13 cellular contexts compared by ENCODE assay signal in genomic region chr13:92716749-92717148, GRCh38.
DNase-seq lines count a peak whose midpoint lies in the region; ATAC-seq, FAIRE-seq and TF ChIP-seq lines count a peak whose summit lies in the region.
"Had no signal": no experiment of that assay in that cellular context is flagged by ENCODE, and none has a peak within 500 bp of the region (broad histone marks: within the 10 kb centered on the region; RNA-seq: fewer than 3 reads in every experiment).

No MANE protein-coding gene starts in this region.

- no peak for FAIRE-seq in D721Med (lab: Jason Lieb, UNC)

- no peaks in the 10 kb centered on the region for H3K79me2 ChIP-seq in PC-3 (ENCODE audit: low read length)

- ATAC-seq in PC-3 (peak; percentile 40; the same call in 1 of the 2 replicates), HG02759 (IDR thresholded peaks at IDR 0.05; ENCODE audit: unreplicated experiment) (no peak)

- no peak overlapping the region for H2AFZ ChIP-seq in PC-3 (ENCODE audit: low read length)

- TF ChIP-seq POLR2A in stomach (IDR thresholded peaks at IDR 0.05) = no peak

- no peak overlapping the region for H3K9ac ChIP-seq in PC-3 (ENCODE audit: low read length)

- POLR2A ChIA-PET in PC-3 (lab: Charles Lee; ENCODE audit: unreplicated experiment) = interaction anchor here (0.5 kb wide), 1 partner anchor 122 kb away, joined by 5 read pairs; no protein-coding TSS in a partner anchor

- H3K4me3 ChIP-seq in PC-3 (ENCODE audit: low read length) (no peak overlapping the region), retinal pigment epithelial cell (ENCODE audit: low read length) (no peak overlapping the region), stomach (no peak overlapping the region)
- H3K4me3 ChIP-seq: Peyer's patch had no signal

- H3K4me1 ChIP-seq in PC-3 (ENCODE audit: insufficient read depth, low read length) = no peaks in the 10 kb centered on the region
- H3K4me1 ChIP-seq in stomach = no peaks in the 10 kb centered on the region
- H3K4me1 ChIP-seq: Peyer's patch had no signal

- no peaks in the 10 kb centered on the region for H4K20me1 ChIP-seq in PC-3 (ENCODE audit: low read length)

- peak; percentile 40 for TF ChIP-seq CTCF in D721Med (IDR thresholded peaks at IDR 0.05; ENCODE audit: insufficient read depth, missing control alignments)
- peak; percentile 39; the same call in 1 of the 2 replicates for TF ChIP-seq CTCF in PC-3 (conservative IDR thresholded peaks at IDR 0.05; ENCODE audit: low read depth, low read length)
- TF ChIP-seq CTCF in retinal pigment epithelial cell (conservative IDR thresholded peaks at IDR 0.05; ENCODE audit: low read depth, low read length) = peak; percentile 40
- peak in 1 of 7 experiments; percentile 9 for TF ChIP-seq CTCF in stomach (IDR thresholded peaks at IDR 0.05)

- H3K27ac ChIP-seq in PC-3 (ENCODE audit: low read length) (no peak overlapping the region), stomach (no peak overlapping the region)
- H3K27ac ChIP-seq: Peyer's patch had no signal

- no TSS peak for BruUV-seq in PC-3 (replicated peaks; lab: Mats Ljungman, UMichigan)

- H3K36me3 ChIP-seq in PC-3 (ENCODE audit: low read depth, low read length) = no peaks in the 10 kb centered on the region
- H3K36me3 ChIP-seq in stomach = no peaks in the 10 kb centered on the region
- H3K36me3 ChIP-seq: Peyer's patch had no signal

- CTCF ChIA-PET in PC-3 (lab: Charles Lee) = interaction anchor here (0.5 kb wide), 1 partner anchor 235 kb away, joined by 3 read pairs; no protein-coding TSS in a partner anchor

- H3K9me2 ChIP-seq in PC-3 (replicated peaks; ENCODE audit: low read length) = no peaks in the 10 kb centered on the region

- intact Hi-C loops in PC-3 (cut with micrococcal nuclease) (loop anchor here (2.0 kb wide), 1 partner anchor 140 kb away; no protein-coding TSS in a partner anchor), stomach (cut with DNase I; ENCODE audit: low total_unique reads) (no loop called here)

- DNase-seq in D721Med (ENCODE audit: insufficient read length, low spot score) = no peak
- DNase-seq in PC-3 = peak; percentile 2
- peak; percentile 66 for DNase-seq in fibroblast of peridontal ligament (ENCODE audit: extremely low read depth)
- DNase-seq in retinal pigment epithelial cell (ENCODE audit: low read depth) = no peak
- DNase-seq in NCI-H1436 treated with DMSO at 0.1 percent for 48 hours (lab: John Stamatoyannopoulos, UW) = no peak
- no peak for DNase-seq in Ammon's horn (ENCODE audit: low spot score)
- DNase-seq in stomach = no peak
- DNase-seq: activated CD4-positive, alpha-beta T cell treated with anti-CD3 and anti-CD28 coated beads for 4 hours; activated gamma-delta T cell; GDM1; NCI-H2029 treated with DMSO at 0.1 percent for 48 hours; Peyer's patch had no signal

- TF ChIP-seq EP300 in stomach (IDR thresholded peaks at IDR 0.05) = no peak

- H3K27me3 ChIP-seq in PC-3 (ENCODE audit: low read length) (no peaks in the 10 kb centered on the region), stomach (no peaks in the 10 kb centered on the region)
- H3K27me3 ChIP-seq: Peyer's patch had no signal

- WGBS in stomach, 5 donors = 41 to 69% (median 59%) methylated on average over 6 of the region's 6 CpGs

- H3K9me3 ChIP-seq in PC-3 (ENCODE audit: low read length) (no peaks in the 10 kb centered on the region), stomach (peaks cover 0 to 2% (median 0%) of the 10 kb centered on the region in 4 donors)
- H3K9me3 ChIP-seq: Peyer's patch had no signal

- H3F3A ChIP-seq in PC-3 (ENCODE audit: low read length, unreplicated experiment) = no peaks in the 10 kb centered on the region

- no peak overlapping the region for H3K4me2 ChIP-seq in PC-3 (ENCODE audit: low read length)

Comparison
In these comparisons a context has a peak if more than half of its experiments do, and no peak if none do; other contexts are left out.
1. DNase-seq: peak in PC-3 (single experiment) and fibroblast of peridontal ligament (single experiment); none in D721Med (single experiment), retinal pigment epithelial cell (single experiment), NCI-H1436 treated with DMSO at 0.1 percent for 48 hours (single experiment), Ammon's horn (single experiment) and stomach (single experiment).